2 cellular contexts compared by ENCODE assay signal in the genomic region with DNA sequence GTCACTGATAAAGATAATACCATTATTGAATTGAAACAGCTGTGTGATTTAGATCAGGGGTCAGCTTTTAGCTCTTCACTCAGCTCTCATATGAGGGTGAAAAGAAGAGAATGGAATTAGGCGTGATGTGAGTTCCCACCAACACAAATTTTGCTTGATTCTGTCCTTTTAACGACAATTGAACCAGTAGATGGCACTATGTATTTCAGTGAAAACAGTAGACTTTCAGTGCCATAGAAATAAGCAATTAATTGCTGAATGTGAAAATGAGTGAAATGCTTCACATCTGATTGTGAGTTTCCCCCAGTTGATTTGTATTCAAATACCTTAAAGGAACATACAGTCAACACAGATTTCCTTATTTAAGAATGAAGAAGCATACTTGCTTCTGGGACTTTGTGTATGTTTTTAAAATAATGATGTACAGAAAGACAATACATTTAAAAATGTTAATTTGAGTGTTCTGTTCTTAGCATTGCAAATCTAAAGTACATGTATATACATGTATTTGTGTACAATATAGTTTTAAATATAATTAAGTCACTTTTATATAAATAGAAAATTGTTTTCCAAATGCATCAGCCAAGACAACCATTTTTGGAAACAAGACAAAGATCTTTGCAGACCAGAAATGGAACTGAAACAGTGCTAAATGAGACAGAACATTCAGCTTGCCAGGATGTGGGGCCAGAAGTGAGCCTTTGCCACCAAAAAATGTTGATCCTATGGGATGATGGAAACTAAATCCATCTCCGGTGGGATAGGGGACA.
TF ChIP-seq lines count a peak whose summit lies in the region.

No MANE protein-coding gene starts in this region.

TF ChIP-seq in HCT116, 20 proteins besides CTCF, POLR2A, EP300 and RAD21:
- no peak for TF ChIP-seq EGR1 (IDR thresholded peaks at IDR 0.05; ENCODE audit: low read depth)
- no peak for TF ChIP-seq SIN3A (IDR thresholded peaks at IDR 0.05; ENCODE audit: low read depth)
- TF ChIP-seq, protein P1, sequence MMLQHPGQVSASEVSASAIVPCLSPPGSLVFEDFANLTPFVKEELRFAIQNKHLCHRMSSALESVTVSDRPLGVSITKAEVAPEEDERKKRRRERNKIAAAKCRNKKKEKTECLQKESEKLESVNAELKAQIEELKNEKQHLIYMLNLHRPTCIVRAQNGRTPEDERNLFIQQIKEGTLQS (IDR thresholded peaks at IDR 0.05): no peak
- TF ChIP-seq, protein P2, sequence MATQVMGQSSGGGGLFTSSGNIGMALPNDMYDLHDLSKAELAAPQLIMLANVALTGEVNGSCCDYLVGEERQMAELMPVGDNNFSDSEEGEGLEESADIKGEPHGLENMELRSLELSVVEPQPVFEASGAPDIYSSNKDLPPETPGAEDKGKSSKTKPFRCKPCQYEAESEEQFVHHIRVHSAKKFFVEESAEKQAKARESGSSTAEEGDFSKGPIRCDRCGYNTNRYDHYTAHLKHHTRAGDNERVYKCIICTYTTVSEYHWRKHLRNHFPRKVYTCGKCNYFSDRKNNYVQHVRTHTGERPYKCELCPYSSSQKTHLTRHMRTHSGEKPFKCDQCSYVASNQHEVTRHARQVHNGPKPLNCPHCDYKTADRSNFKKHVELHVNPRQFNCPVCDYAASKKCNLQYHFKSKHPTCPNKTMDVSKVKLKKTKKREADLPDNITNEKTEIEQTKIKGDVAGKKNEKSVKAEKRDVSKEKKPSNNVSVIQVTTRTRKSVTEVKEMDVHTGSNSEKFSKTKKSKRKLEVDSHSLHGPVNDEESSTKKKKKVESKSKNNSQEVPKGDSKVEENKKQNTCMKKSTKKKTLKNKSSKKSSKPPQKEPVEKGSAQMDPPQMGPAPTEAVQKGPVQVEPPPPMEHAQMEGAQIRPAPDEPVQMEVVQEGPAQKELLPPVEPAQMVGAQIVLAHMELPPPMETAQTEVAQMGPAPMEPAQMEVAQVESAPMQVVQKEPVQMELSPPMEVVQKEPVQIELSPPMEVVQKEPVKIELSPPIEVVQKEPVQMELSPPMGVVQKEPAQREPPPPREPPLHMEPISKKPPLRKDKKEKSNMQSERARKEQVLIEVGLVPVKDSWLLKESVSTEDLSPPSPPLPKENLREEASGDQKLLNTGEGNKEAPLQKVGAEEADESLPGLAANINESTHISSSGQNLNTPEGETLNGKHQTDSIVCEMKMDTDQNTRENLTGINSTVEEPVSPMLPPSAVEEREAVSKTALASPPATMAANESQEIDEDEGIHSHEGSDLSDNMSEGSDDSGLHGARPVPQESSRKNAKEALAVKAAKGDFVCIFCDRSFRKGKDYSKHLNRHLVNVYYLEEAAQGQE (IDR thresholded peaks at IDR 0.05; ENCODE audit: low read depth): no peak
- TF ChIP-seq, protein P3, sequence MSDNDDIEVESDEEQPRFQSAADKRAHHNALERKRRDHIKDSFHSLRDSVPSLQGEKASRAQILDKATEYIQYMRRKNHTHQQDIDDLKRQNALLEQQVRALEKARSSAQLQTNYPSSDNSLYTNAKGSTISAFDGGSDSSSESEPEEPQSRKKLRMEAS (IDR thresholded peaks at IDR 0.05): no peak
- TF ChIP-seq ZNF274 (IDR thresholded peaks at IDR 0.05; ENCODE audit: low read depth, low read length): no peak
- TF ChIP-seq, protein P4, sequence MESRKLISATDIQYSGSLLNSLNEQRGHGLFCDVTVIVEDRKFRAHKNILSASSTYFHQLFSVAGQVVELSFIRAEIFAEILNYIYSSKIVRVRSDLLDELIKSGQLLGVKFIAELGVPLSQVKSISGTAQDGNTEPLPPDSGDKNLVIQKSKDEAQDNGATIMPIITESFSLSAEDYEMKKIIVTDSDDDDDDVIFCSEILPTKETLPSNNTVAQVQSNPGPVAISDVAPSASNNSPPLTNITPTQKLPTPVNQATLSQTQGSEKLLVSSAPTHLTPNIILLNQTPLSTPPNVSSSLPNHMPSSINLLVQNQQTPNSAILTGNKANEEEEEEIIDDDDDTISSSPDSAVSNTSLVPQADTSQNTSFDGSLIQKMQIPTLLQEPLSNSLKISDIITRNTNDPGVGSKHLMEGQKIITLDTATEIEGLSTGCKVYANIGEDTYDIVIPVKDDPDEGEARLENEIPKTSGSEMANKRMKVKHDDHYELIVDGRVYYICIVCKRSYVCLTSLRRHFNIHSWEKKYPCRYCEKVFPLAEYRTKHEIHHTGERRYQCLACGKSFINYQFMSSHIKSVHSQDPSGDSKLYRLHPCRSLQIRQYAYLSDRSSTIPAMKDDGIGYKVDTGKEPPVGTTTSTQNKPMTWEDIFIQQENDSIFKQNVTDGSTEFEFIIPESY (IDR thresholded peaks at IDR 0.05; ENCODE audit: extremely low read depth, insufficient replicate concordance, low read length): no peak
- no peak for TF ChIP-seq CBX3 (IDR thresholded peaks at IDR 0.05; ENCODE audit: low read depth)
- no peak for TF ChIP-seq JUND (IDR thresholded peaks at IDR 0.05)
- TF ChIP-seq EZH2phosphoT487 (IDR thresholded peaks at IDR 0.05; ENCODE audit: borderline replicate concordance): no peak
- TF ChIP-seq ZFX (IDR thresholded peaks at IDR 0.05): no peak
- no peak for TF ChIP-seq SP1 (IDR thresholded peaks at IDR 0.05; ENCODE audit: low read depth)
- TF ChIP-seq ELF1 (IDR thresholded peaks at IDR 0.05; ENCODE audit: borderline replicate concordance, low read depth): no peak
- TF ChIP-seq SRF (IDR thresholded peaks at IDR 0.05; ENCODE audit: low read depth): no peak
- no peak for TF ChIP-seq POLR2AphosphoS5 (IDR thresholded peaks at IDR 0.05; ENCODE audit: low read depth, low read length)
- TF ChIP-seq TCF7L2 (IDR thresholded peaks at IDR 0.05; ENCODE audit: borderline replicate concordance, extremely low read depth, insufficient read depth, insufficient read length): no peak
TF ChIP-seq in HCT116: peak in this region for 0.

TF ChIP-seq in endothelial cell of umbilical vein, 7 proteins besides CTCF, POLR2A, EP300 and RAD21:
- TF ChIP-seq FOS (IDR thresholded peaks at IDR 0.05; ENCODE audit: borderline replicate concordance, insufficient read depth, low read length) (no peak), MYC (IDR thresholded peaks at IDR 0.05; ENCODE audit: low read depth, low read length) (no peak), POLR2AphosphoS5 (IDR thresholded peaks at IDR 0.05; ENCODE audit: insufficient read depth, low read depth, low read length) (no peak), JUN (IDR thresholded peaks at IDR 0.05; ENCODE audit: borderline replicate concordance, insufficient read depth, insufficient read length, low read depth) (no peak), EZH2 (IDR thresholded peaks at IDR 0.05; ENCODE audit: borderline replicate concordance, low read depth, low read length, severe bottlenecking) (no peak), GATA2 (IDR thresholded peaks at IDR 0.05; ENCODE audit: insufficient read depth, insufficient read length, low read depth, low read length) (no peak)
- TF ChIP-seq, protein P3 (IDR thresholded peaks at IDR 0.05; ENCODE audit: insufficient read depth, insufficient read length): no peak
TF ChIP-seq in endothelial cell of umbilical vein: peak in this region for 0.
